Comparison of ENCODE assay signal across 8 cellular contexts in the genomic region with DNA sequence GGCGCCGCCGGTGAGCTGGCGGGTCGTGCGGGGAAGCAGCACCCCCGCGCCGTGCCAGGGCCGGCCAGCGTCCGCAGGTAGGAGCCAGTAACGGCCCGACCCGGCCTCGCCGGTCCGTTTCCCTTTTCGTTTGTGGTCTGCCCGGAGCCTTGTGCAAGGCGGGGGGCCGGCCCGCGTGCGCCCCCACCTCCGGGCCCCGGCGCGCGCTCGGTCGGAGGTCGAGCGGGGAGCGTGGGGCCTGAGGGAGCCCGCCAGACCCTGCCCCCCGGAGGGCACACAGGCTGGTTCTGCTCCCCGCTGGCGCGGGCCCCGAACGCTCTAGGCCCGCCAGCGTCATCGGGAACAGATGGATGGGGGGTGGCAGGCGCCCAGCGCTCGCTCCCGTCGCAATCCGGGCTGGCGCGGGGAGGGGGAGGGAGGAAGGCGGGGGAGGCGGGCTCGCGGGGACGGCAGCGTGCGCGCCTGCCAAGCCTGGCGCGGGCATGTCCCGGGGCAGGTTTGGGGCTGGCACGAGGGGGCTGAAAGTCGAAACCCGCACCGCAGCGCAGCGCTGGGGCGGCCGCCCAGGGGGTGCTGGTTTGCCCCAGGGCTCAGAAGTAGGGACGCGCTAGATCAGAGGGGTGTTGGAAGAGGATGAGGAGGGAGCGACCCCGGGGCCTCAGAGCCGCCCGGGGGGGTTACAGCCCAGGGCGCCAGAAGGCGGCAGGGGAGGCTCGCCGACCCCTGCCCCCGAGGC. TPM values are rescaled to one million over a fixed set of nuclear protein-coding genes. Genes with fewer than 3 reads are reported as not detected.
DNase-seq lines count a peak whose midpoint lies in the region; ATAC-seq, FAIRE-seq and TF ChIP-seq lines count a peak whose summit lies in the region.

No MANE protein-coding gene starts in this region.

- H3K4me1 Mint-ChIP-seq in astrocyte (ENCODE audit: low read depth, unreplicated experiment), result peaks cover 12% of the 10 kb centered on the region

- H3K27ac Mint-ChIP-seq in astrocyte (ENCODE audit: unreplicated experiment), result no peak overlapping the region

- peaks cover 7% of the 10 kb centered on the region; the same call in 1 of the 2 replicates for H3K36me3 ChIP-seq in DND-41 (ENCODE audit: insufficient read depth, low read length)
- H3K36me3 ChIP-seq in astrocyte (ENCODE audit: insufficient read depth, low read length), result no peaks in the 10 kb centered on the region

- ATAC-seq in DND-41 (ENCODE audit: insufficient read depth, low read depth), result peak; percentile 36
- ATAC-seq in right cardiac atrium, result peak; percentile 41 to 46
- ATAC-seq in GM21526 (IDR thresholded peaks at IDR 0.05; ENCODE audit: low FRiP score, unreplicated experiment), result no peak
- no peak for ATAC-seq in GM19328 (IDR thresholded peaks at IDR 0.05; ENCODE audit: unreplicated experiment)

- no peaks in the 10 kb centered on the region for H3K9me3 ChIP-seq in DND-41 (ENCODE audit: insufficient read depth, low read length, severe bottlenecking)
- no peaks in the 10 kb centered on the region for H3K9me3 ChIP-seq in astrocyte (ENCODE audit: insufficient read depth, low read depth, low read length)
- no peaks in the 10 kb centered on the region for H3K9me3 ChIP-seq in right cardiac atrium (ENCODE audit: control insufficient read depth, low read length)

- no peak for FAIRE-seq in astrocyte (lab: Jason Lieb, UNC)

- no peak overlapping the region for H3K4me3 Mint-ChIP-seq in astrocyte (ENCODE audit: unreplicated experiment)

- H3K4me2 ChIP-seq in DND-41 (ENCODE audit: insufficient read depth, low read length) (peak overlapping the region; percentile 95), astrocyte (ENCODE audit: low read length) (peak overlapping the region; percentile 86)

- peaks cover 3% of the 10 kb centered on the region for H3K36me3 Mint-ChIP-seq in astrocyte (ENCODE audit: low read depth, unreplicated experiment)

- WGBS in right cardiac atrium, result under 1% methylated on average over 81 of the region's 83 CpGs

- peaks cover 69% of the 10 kb centered on the region for H4K20me1 ChIP-seq in DND-41 (ENCODE audit: insufficient read depth, low read length)
- H4K20me1 ChIP-seq in astrocyte (ENCODE audit: insufficient read depth, low read length), result peaks cover 78% of the 10 kb centered on the region

- H3K4me1 ChIP-seq in DND-41 (ENCODE audit: insufficient read depth, low read length) (peaks cover 82% of the 10 kb centered on the region), astrocyte (ENCODE audit: insufficient read depth, low read length) (peaks cover 44% of the 10 kb centered on the region), right cardiac atrium (ENCODE audit: control insufficient read depth, insufficient read depth, low read length) (peaks cover 18% of the 10 kb centered on the region)

- H3K27ac ChIP-seq in DND-41 (ENCODE audit: low read length), result peak overlapping the region; percentile 86
- H3K27ac ChIP-seq in astrocyte (ENCODE audit: low read depth, low read length), result peak overlapping the region; percentile 33
- H3K27ac ChIP-seq in right cardiac atrium (ENCODE audit: low read length), result peak overlapping the region; percentile 87

- H3K9me3 Mint-ChIP-seq in astrocyte (ENCODE audit: unreplicated experiment), result no peaks in the 10 kb centered on the region

- DNase-seq in DND-41 (peak; percentile 88), M059J (ENCODE audit: low read depth) (peak; percentile 84), SK-MEL-5 (ENCODE audit: low read depth, low spot score) (peak; percentile 60), astrocyte (ENCODE audit: low read depth) (peak; percentile 55), right cardiac atrium (peak; percentile 87 to 95 (median 94)), posterior cingulate gyrus (peak; percentile 73 to 97 (median 82))

- H3K27me3 ChIP-seq in DND-41 (ENCODE audit: insufficient read depth, low read length, poor library complexity) (no peaks in the 10 kb centered on the region), astrocyte (ENCODE audit: insufficient read depth, low read length) (peaks cover 3% of the 10 kb centered on the region), right cardiac atrium (ENCODE audit: control insufficient read depth, insufficient read depth) (no peaks in the 10 kb centered on the region)

- in situ Hi-C loops in SK-MEL-5 (cut with HindIII; ENCODE audit: low pct_unique_long_range_greater_than_20kb, low sequenced_read_pairs), result no loop called here

- TF ChIP-seq CTCF in DND-41 (IDR thresholded peaks at IDR 0.05; ENCODE audit: borderline replicate concordance, extremely low read depth, low read length, poor library complexity, severe bottlenecking) (no peak), astrocyte (IDR thresholded peaks at IDR 0.05; ENCODE audit: insufficient read depth, low read depth, low read length) (no peak)

- H3K79me2 ChIP-seq in DND-41 (ENCODE audit: insufficient read depth, low read length) (peaks cover 71% of the 10 kb centered on the region), astrocyte (ENCODE audit: insufficient read depth, low read length) (no peaks in the 10 kb centered on the region)

- peak overlapping the region; percentile 38 to 63; a peak in 3 of 4 replicates for H3K4me3 ChIP-seq in DND-41 (ENCODE audit: low read depth in 1 of 2, low read length in 2 of 2)
- H3K4me3 ChIP-seq in astrocyte (ENCODE audit: insufficient read depth, low read depth, low read length), result peak overlapping the region; percentile 48
- H3K4me3 ChIP-seq in right cardiac atrium (ENCODE audit: low read length), result peak overlapping the region; percentile 45

- H3K27me3 Mint-ChIP-seq in astrocyte (ENCODE audit: low read depth, unreplicated experiment), result peaks cover 16% of the 10 kb centered on the region

- H3K9ac ChIP-seq in DND-41 (ENCODE audit: low read depth, low read length), result peak overlapping the region; percentile 90
- H3K9ac ChIP-seq in astrocyte (ENCODE audit: low read length), result peak overlapping the region; percentile 70

- intact Hi-C loops in right cardiac atrium (cut with DNase I), result loop anchor here (5.0 to 10.0 kb wide), 6 partner anchors 54 to 307 kb away; no protein-coding TSS in a partner anchor
- intact Hi-C loops in posterior cingulate gyrus (cut with DNase I), result loop anchor here (2.0 to 5.0 kb wide), 3 partner anchors 55 to 334 kb away; no protein-coding TSS in a partner anchor

- H2AFZ ChIP-seq in DND-41 (ENCODE audit: low read depth, low read length) (peak overlapping the region; percentile 75), astrocyte (ENCODE audit: low read depth, low read length) (peak overlapping the region; percentile 34)

RNA-seq across cellular contexts. Expression of a gene that starts 1.5 kb away (rescaled TPM):
- 11.7 and 15.2 TPM in 2 replicates for total RNA-seq in M059J (2014; rRNA removed; shearing (Covaris generic))
- 4.5 and 5.8 TPM in 2 replicates for total RNA-seq in SK-MEL-5 (2014; rRNA removed; shearing (Covaris generic))
- polyA plus RNA-seq in SK-MEL-5 (2015; cell fraction: cytosol; rRNA removed), result 12.9 and 16.9 TPM in 2 replicates
- polyA plus RNA-seq in SK-MEL-5 (2015; cell fraction: nucleus; rRNA removed), result 19.2 and 19.9 TPM in 2 replicates
- total RNA-seq in astrocyte (30.1 and 35.0 TPM in 2 replicates), right cardiac atrium (10 to 100 TPM; 70.8 to 99.8 (median 92.5) TPM)
- polyA plus RNA-seq in right cardiac atrium, result 40.3 TPM

Comparison
In these comparisons a context has a peak if more than half of its experiments do, and no peak if none do; other contexts are left out.
1. ATAC-seq: peak in DND-41 (single experiment) and right cardiac atrium (2 of 2); none in GM21526 (single experiment) and GM19328 (single experiment).
2. H3K27ac ChIP-seq: peak in every context shown above with its lines; median percentile 87 in right cardiac atrium; 86 in DND-41; 33 in astrocyte.
3. Peak in every context shown above with its lines, with median percentiles within 50 percentile points of each other: DNase-seq and H3K4me3 ChIP-seq.